ENCODE assay signal across 10 cellular contexts in genomic region chr1:160101717-160102522, GRCh38. TPM values are rescaled to one million over a fixed set of nuclear protein-coding genes. Genes with fewer than 3 reads are reported as not detected.
DNase-seq lines count a peak whose midpoint lies in the region; ATAC-seq lines count a peak whose summit lies in the region.
"Had no signal": no experiment of that assay in that cellular context is flagged by ENCODE, and none has a peak within 500 bp of the region (broad histone marks: within the 10 kb centered on the region; RNA-seq: fewer than 3 reads in every experiment).

No MANE protein-coding gene starts in this region.

- ATAC-seq in HG03342 (IDR thresholded peaks at IDR 0.05; ENCODE audit: unreplicated experiment), result no peak

- peaks cover 35% of the 10 kb centered on the region for H3K4me1 Mint-ChIP-seq in activated naive CD4-positive, alpha-beta T cell treated with anti-CD3 and anti-CD28 coated beads for 36 hours (ENCODE audit: low read depth)

- CTCF ChIA-PET in activated naive CD4-positive, alpha-beta T cell treated with anti-CD3 and anti-CD28 coated beads for 36 hours (lab: Charles Lee), result interaction anchor here (0.6 to 7.1 kb wide), 26 partner anchors 7 to 275 kb away, joined by 3 to 87 read pairs (median 4); partner anchors contain the start of gene KCNJ9

- H3K9ac ChIP-seq in adipocyte (ENCODE audit: low read length) (peak overlapping the region; percentile 47), mesenchymal stem cell (ENCODE audit: low read length) (peak overlapping the region; percentile 78)

- no peak overlapping the region for H3K14ac ChIP-seq in mesenchymal stem cell (ENCODE audit: low read length in 2 of 2)

- peaks cover 31% of the 10 kb centered on the region for H3K4me1 ChIP-seq in adipocyte (ENCODE audit: control insufficient read depth, insufficient read depth, low read length)
- H3K4me1 ChIP-seq in mesenchymal stem cell (ENCODE audit: control insufficient read depth, insufficient read depth, low read depth, low read length), result peaks cover 37% of the 10 kb centered on the region

- peak overlapping the region; percentile 69 for H3K27ac Mint-ChIP-seq in activated naive CD4-positive, alpha-beta T cell treated with anti-CD3 and anti-CD28 coated beads for 36 hours

- intact Hi-C loops in activated naive CD4-positive, alpha-beta T cell treated with anti-CD3 and anti-CD28 coated beads for 36 hours (cut with micrococcal nuclease), result loop anchor here (1.0 to 2.0 kb wide), 8 partner anchors 67 to 505 kb away; no protein-coding TSS in a partner anchor

- peaks cover 7% of the 10 kb centered on the region for H3K79me1 ChIP-seq in mesenchymal stem cell (replicated peaks; ENCODE audit: low read length, poor library complexity, severe bottlenecking)

- DNase-seq in activated naive CD4-positive, alpha-beta T cell treated with anti-CD3 and anti-CD28 coated beads for 36 hours, result no peak
- DNase-seq in activated naive CD4-positive, alpha-beta T cell (lab: John Stamatoyannopoulos, UW), result no peak
- no peak for DNase-seq in adipocyte (ENCODE audit: low read depth)
- DNase-seq in mesenchymal stem cell, result peak; percentile 91
- DNase-seq in activated CD4-positive, alpha-beta T cell treated with anti-CD3 and anti-CD28 coated beads for 4 hours, result no peak
- DNase-seq in NCI-H2227 treated with DMSO at 0.1 percent for 48 hours (lab: John Stamatoyannopoulos, UW), result no peak

- H3K27me3 ChIP-seq in adipocyte (replicated peaks; ENCODE audit: control insufficient read depth, insufficient read depth, low read length) (peaks cover 2% of the 10 kb centered on the region), mesenchymal stem cell (ENCODE audit: control insufficient read depth in 1 of 2, insufficient read depth in 1 of 2, low read length in 2 of 2) (peaks cover 16 to 22% of the 10 kb centered on the region in 2 experiments)

- H4K8ac ChIP-seq in mesenchymal stem cell (ENCODE audit: low read length), result no peak overlapping the region

- H2AFZ ChIP-seq in mesenchymal stem cell (ENCODE audit: low read depth, low read length), result no peak overlapping the region

- H2BK12ac ChIP-seq in mesenchymal stem cell (ENCODE audit: low read length in 2 of 2), result peak overlapping the region in 1 of 2 experiments; percentile 40

- H2BK120ac ChIP-seq in mesenchymal stem cell (ENCODE audit: low read depth, low read length), result no peak overlapping the region

- H3K4me2 ChIP-seq in mesenchymal stem cell (ENCODE audit: low read length, poor library complexity, severe bottlenecking), result no peak overlapping the region

- H3K9me3 ChIP-seq in adipocyte (ENCODE audit: control insufficient read depth, low read length), result no peaks in the 10 kb centered on the region
- H3K9me3 ChIP-seq in mesenchymal stem cell (ENCODE audit: control insufficient read depth, low read length), result no peaks in the 10 kb centered on the region

- H2BK5ac ChIP-seq in mesenchymal stem cell (ENCODE audit: low read depth, low read length, poor library complexity, severe bottlenecking), result no peak overlapping the region

- H3K36me3 ChIP-seq in adipocyte (ENCODE audit: control insufficient read depth, insufficient read depth, low read length, severe bottlenecking) (no peaks in the 10 kb centered on the region), mesenchymal stem cell (ENCODE audit: control insufficient read depth in 1 of 2, insufficient read depth in 2 of 2, low read depth in 1 of 2, low read length in 2 of 2) (no peaks in the 10 kb centered on the region)

- H4K91ac ChIP-seq in mesenchymal stem cell (ENCODE audit: low read length), result no peak overlapping the region

- no peak overlapping the region for H3K4me3 Mint-ChIP-seq in activated naive CD4-positive, alpha-beta T cell treated with anti-CD3 and anti-CD28 coated beads for 36 hours

- H3K36me3 Mint-ChIP-seq in activated naive CD4-positive, alpha-beta T cell treated with anti-CD3 and anti-CD28 coated beads for 36 hours (ENCODE audit: low read depth), result no peaks in the 10 kb centered on the region

- H2AK5ac ChIP-seq in mesenchymal stem cell (ENCODE audit: low read length, severe bottlenecking), result no peak overlapping the region

- 55% methylated on average over 6 of the region's 9 CpGs for WGBS in mesenchymal stem cell

- no peak overlapping the region for H3K4ac ChIP-seq in mesenchymal stem cell (ENCODE audit: low read depth in 1 of 2, low read length in 2 of 2)

- H3K27me3 Mint-ChIP-seq in activated naive CD4-positive, alpha-beta T cell treated with anti-CD3 and anti-CD28 coated beads for 36 hours (ENCODE audit: low read depth), result no peaks in the 10 kb centered on the region

- H3K27ac ChIP-seq in mesenchymal stem cell (ENCODE audit: low read length, poor library complexity, severe bottlenecking), result no peak overlapping the region
- H3K27ac ChIP-seq in temporal lobe (ENCODE audit: low read depth, low read length), result peak overlapping the region; percentile 99

- no peak overlapping the region for H3K23ac ChIP-seq in mesenchymal stem cell (ENCODE audit: low read length in 2 of 2)

- H3K18ac ChIP-seq in mesenchymal stem cell (ENCODE audit: low read depth in 1 of 2, low read length in 2 of 2), result no peak overlapping the region

- no peaks in the 10 kb centered on the region for H3K9me3 Mint-ChIP-seq in activated naive CD4-positive, alpha-beta T cell treated with anti-CD3 and anti-CD28 coated beads for 36 hours

- H3K4me3 ChIP-seq in adipocyte (ENCODE audit: low read length) (no peak overlapping the region), mesenchymal stem cell (ENCODE audit: insufficient read depth in 1 of 2, low read depth in 1 of 2, low read length in 2 of 2) (no peak overlapping the region)

- H2BK15ac ChIP-seq in mesenchymal stem cell (ENCODE audit: low read depth, poor library complexity, severe bottlenecking), result no peak overlapping the region

RNA-seq across cellular contexts. Expression of gene IGSF8, which starts 3.5 kb away (rescaled TPM):
- total RNA-seq in activated naive CD4-positive, alpha-beta T cell treated with anti-CD3 and anti-CD28 coated beads for 36 hours, result 10 to 100 TPM; 22.2 to 24.7 TPM
- polyA plus RNA-seq in mesenchymal stem cell (2013, experiment 1 of 2), result 10.7 TPM
- 10.8 TPM for polyA plus RNA-seq in mesenchymal stem cell (2013, experiment 2 of 2)
- total RNA-seq in temporal lobe, result 43.5 TPM

RNA-seq across cellular contexts. Expression of gene ATP1A2, which starts 13.6 kb away (rescaled TPM):
- total RNA-seq in activated naive CD4-positive, alpha-beta T cell treated with anti-CD3 and anti-CD28 coated beads for 36 hours, result not detected
- 0.07 TPM for polyA plus RNA-seq in mesenchymal stem cell (2013, experiment 1 of 2)
- polyA plus RNA-seq in mesenchymal stem cell (2013, experiment 2 of 2), result 0.05 TPM
- 93.2 TPM for total RNA-seq in temporal lobe
- total RNA-seq: dermis blood vessel endothelial cell had no signal

RNA-seq across cellular contexts. Expression of gene KCNJ9, which starts 20.6 kb away (rescaled TPM):
- total RNA-seq in activated naive CD4-positive, alpha-beta T cell treated with anti-CD3 and anti-CD28 coated beads for 36 hours, result not detected
- not detected for polyA plus RNA-seq in mesenchymal stem cell (2013, experiment 1 of 2)
- not detected for polyA plus RNA-seq in mesenchymal stem cell (2013, experiment 2 of 2)
- total RNA-seq in temporal lobe, result 10.6 TPM
- total RNA-seq: dermis blood vessel endothelial cell had no signal
- polyA plus RNA-seq: AG04450 had no signal

RNA-seq across cellular contexts. Expression of gene KCNJ10, which starts 32.0 kb away (rescaled TPM):
- total RNA-seq in activated naive CD4-positive, alpha-beta T cell treated with anti-CD3 and anti-CD28 coated beads for 36 hours, result not detected
- not detected for polyA plus RNA-seq in mesenchymal stem cell (2013, experiment 1 of 2)
- not detected for polyA plus RNA-seq in mesenchymal stem cell (2013, experiment 2 of 2)
- 5.9 TPM for total RNA-seq in temporal lobe
- total RNA-seq: dermis blood vessel endothelial cell had no signal
- polyA plus RNA-seq: AG04450 had no signal

RNA-seq across cellular contexts. Expression of gene ATP1A4, which starts 49.5 kb away (rescaled TPM):
- not detected for total RNA-seq in activated naive CD4-positive, alpha-beta T cell treated with anti-CD3 and anti-CD28 coated beads for 36 hours
- polyA plus RNA-seq in mesenchymal stem cell (2013, experiment 1 of 2), result not detected
- not detected for polyA plus RNA-seq in mesenchymal stem cell (2013, experiment 2 of 2)
- total RNA-seq in temporal lobe, result under 0.01 TPM
- total RNA-seq: dermis blood vessel endothelial cell had no signal
- polyA plus RNA-seq: AG04450 had no signal

Comparison
In these comparisons a context has a peak if more than half of its experiments do, and no peak if none do; other contexts are left out.
1. RNA of gene ATP1A2, which starts 13.6 kb away (total RNA-seq): 93.2 TPM in temporal lobe (single experiment); not detected in activated naive CD4-positive, alpha-beta T cell treated with anti-CD3 and anti-CD28 coated beads for 36 hours; every median in the first group is over 10 times any median in the second.
2. RNA of gene KCNJ9, which starts 20.6 kb away (total RNA-seq): 10.6 TPM in temporal lobe (single experiment); not detected in activated naive CD4-positive, alpha-beta T cell treated with anti-CD3 and anti-CD28 coated beads for 36 hours; every median in the first group is over 10 times any median in the second.